In the genomic region with DNA sequence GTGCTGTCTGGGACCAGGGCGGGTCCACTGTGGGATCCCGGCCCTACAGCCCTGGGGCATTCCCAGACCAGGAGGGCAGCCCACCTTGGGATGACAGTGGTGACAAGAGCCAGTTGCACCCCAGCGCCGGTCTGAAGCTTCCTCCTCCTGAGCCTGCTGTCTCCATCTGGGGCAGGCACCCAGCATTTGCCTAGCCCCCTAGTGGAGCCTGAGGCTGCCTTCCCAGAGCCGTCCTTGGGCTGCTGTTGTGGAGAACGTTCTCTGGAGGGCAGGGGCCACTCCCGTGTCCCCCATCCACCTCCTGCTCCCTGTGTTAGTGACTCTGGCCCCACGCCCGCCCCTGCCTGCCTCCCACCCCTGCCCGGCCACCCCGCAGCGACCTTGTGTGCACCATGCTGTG, we compare ENCODE assay signal across 24 cellular contexts.
"Had no signal": no experiment of that assay in that cellular context is flagged by ENCODE, and none has a peak within 500 bp of the region (broad histone marks: within the 10 kb centered on the region; RNA-seq: fewer than 3 reads in every experiment).

No MANE protein-coding gene starts in this region.

- H3K4me3 Mint-ChIP-seq: brain; central memory CD8-positive, alpha-beta T cell; natural killer cell treated with Interleukin-12 subunit alpha and Interleukin-12 subunit beta and Interleukin-15 and Interleukin-18, amount 100 ng/mL, for 72 hours; T-helper 1 cell treated with Interleukin-12 subunit alpha and Interleukin-12 subunit beta and Interleukin-4 antibody, amounts not matched to agents 30 μg/mL and 1 μg/mL, for 36 hours had no signal

- FAIRE-seq: islet of Langerhans had no signal

- H3K4me3 ChIP-seq: coronary artery, esophagus squamous epithelium, gastrocnemius medialis, ovary, prostate gland, right atrium auricular region, upper lobe of left lung had no signal

- H3K36me3 ChIP-seq: ovary had no signal

- H3K27me3 ChIP-seq: esophagus squamous epithelium, gastrocnemius medialis, neutrophil, ovary, right atrium auricular region, upper lobe of left lung had no signal

- ATAC-seq: activated naive CD4-positive, alpha-beta T cell treated with anti-CD3 and anti-CD28 coated beads, Interleukin-2, amount 50 U/mL, for 72 hours; gastrocnemius medialis; natural killer cell treated with Interleukin-12 subunit alpha and Interleukin-12 subunit beta and Interleukin-15 and Interleukin-18, amount 100 ng/mL, for 72 hours; stimulated activated naive CD8-positive, alpha-beta T cell treated with anti-CD3 and anti-CD28 coated beads, Interleukin-15, Interleukin-2, amounts not matched to agents 100 U/mL and 50 U/mL, for 24 hours had no signal

- H3K27ac Mint-ChIP-seq: natural killer cell treated with Interleukin-12 subunit alpha and Interleukin-12 subunit beta and Interleukin-15 and Interleukin-18, amount 100 ng/mL, for 72 hours; T-helper 1 cell treated with Interleukin-12 subunit alpha and Interleukin-12 subunit beta and Interleukin-4 antibody, amounts not matched to agents 30 μg/mL and 1 μg/mL, for 36 hours had no signal

- H3K9me3 ChIP-seq: esophagus squamous epithelium, gastrocnemius medialis, neutrophil, ovary, prostate gland, right atrium auricular region, upper lobe of left lung had no signal

- H3K27ac ChIP-seq: coronary artery, esophagus squamous epithelium, gastrocnemius medialis, neutrophil, ovary, prostate gland, right atrium auricular region, upper lobe of left lung had no signal

- H3K4me1 ChIP-seq: esophagus squamous epithelium, gastrocnemius medialis, prostate gland, upper lobe of left lung had no signal

- H3K27me3 Mint-ChIP-seq: brain; central memory CD8-positive, alpha-beta T cell; natural killer cell treated with Interleukin-12 subunit alpha and Interleukin-12 subunit beta and Interleukin-15 and Interleukin-18, amount 100 ng/mL, for 72 hours had no signal

- DNase-seq: activated CD4-positive, alpha-beta T cell treated with anti-CD3 and anti-CD28 coated beads for 4 hours; activated CD4-positive, alpha-beta T cell treated with anti-CD3 and anti-CD28 coated beads, Interleukin-2, amount 50 U/mL, for 48 hours; activated CD4-positive, CD25-positive, alpha-beta regulatory T cell; activated gamma-delta T cell treated with Interleukin-2 at 50 U/mL for 16 hours; aorta; esophagus squamous epithelium; gastrocnemius medialis; hippocampal formation; midbrain; ovary; stimulated activated CD4-positive, alpha-beta T cell treated with anti-CD3 and anti-CD28 coated beads, Interleukin-4, amount 100 ng/mL, for 24 hours; stimulated activated naive CD8-positive, alpha-beta T cell treated with anti-CD3 and anti-CD28 coated beads, Interleukin-15, Interleukin-2, amounts not matched to agents 100 U/mL and 50 U/mL, for 24 hours; T1000 had no signal

- H3K9me3 Mint-ChIP-seq: central memory CD8-positive, alpha-beta T cell; natural killer cell treated with Interleukin-12 subunit alpha and Interleukin-12 subunit beta and Interleukin-15 and Interleukin-18, amount 100 ng/mL, for 72 hours; T-helper 1 cell treated with Interleukin-12 subunit alpha and Interleukin-12 subunit beta and Interleukin-4 antibody, amounts not matched to agents 30 μg/mL and 1 μg/mL, for 36 hours had no signal
